In the genomic region with DNA sequence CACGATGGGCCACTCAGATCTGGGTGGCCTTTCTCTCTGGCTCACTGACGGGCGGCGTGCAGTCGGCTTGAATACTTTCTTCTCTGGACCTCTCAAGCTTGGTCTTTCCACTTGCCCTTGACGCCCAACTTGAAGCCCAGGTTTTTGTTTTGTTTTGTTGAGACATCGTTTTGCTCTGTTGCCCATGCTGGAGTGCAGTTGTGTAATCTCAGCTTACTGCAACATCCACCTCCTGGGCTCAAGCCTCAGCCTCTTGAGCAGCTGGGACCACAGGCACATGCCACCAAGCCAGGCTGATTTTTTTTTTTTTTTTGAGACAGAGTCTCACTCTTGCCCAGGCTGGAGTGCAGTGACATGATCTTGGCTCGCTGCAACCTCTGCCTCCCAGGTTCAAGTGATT, we compare ENCODE assay signal across 16 cellular contexts. TPM values are rescaled to one million over a fixed set of nuclear protein-coding genes. Genes with fewer than 3 reads are reported as not detected.
"Had no signal": no experiment of that assay in that cellular context is flagged by ENCODE, and none has a peak within 500 bp of the region (broad histone marks: within the 10 kb centered on the region; RNA-seq: fewer than 3 reads in every experiment).

No MANE protein-coding gene starts in this region.

- ATAC-seq: activated CD4-positive, CD25-positive, alpha-beta regulatory T cell treated with anti-CD3 and anti-CD28 coated beads, Interleukin-2, amount 50 U/mL, for 24 hours; activated naive CD4-positive, alpha-beta T cell treated with anti-CD3 and anti-CD28 coated beads, Interleukin-2, amount 50 U/mL, for 72 hours; body of pancreas; effector memory CD8-positive, alpha-beta T cell; gastrocnemius medialis; left ventricle myocardium superior had no signal

- DNase-seq: activated CD4-positive, alpha-beta T cell treated with anti-CD3 and anti-CD28 coated beads, Interleukin-2, amount 50 U/mL, for 4 hours; activated effector memory CD4-positive, alpha-beta T cell treated with anti-CD3 and anti-CD28 coated beads, Interleukin-2, amount 50 U/mL, for 16 hours; activated T-cell treated with anti-CD3 and anti-CD28 coated beads, Interleukin-2, amount 50 U/mL, for 24 hours; amniotic stem cell; body of pancreas; effector memory CD8-positive, alpha-beta T cell; gastrocnemius medialis; islet precursor cell; left ventricle myocardium superior; mesendoderm; stimulated activated CD4-positive, alpha-beta T cell treated with anti-CD3 and anti-CD28 coated beads, Interleukin-15, amount 100 ng/mL, for 24 hours; stimulated activated CD4-positive, alpha-beta T cell treated with anti-CD3 and anti-CD28 coated beads, Interleukin-4, amount 100 ng/mL, for 24 hours; stomach had no signal

RNA-seq across cellular contexts. Expression of a gene that starts 22.7 kb away (rescaled TPM):
- total RNA-seq: osteoblast had no signal

RNA-seq across cellular contexts. Expression of a gene that starts 29.3 kb away (rescaled TPM):
- total RNA-seq: body of pancreas, gastrocnemius medialis, left ventricle myocardium superior, osteoblast, stomach had no signal

RNA-seq across cellular contexts. Expression of a gene that starts 58.4 kb away (rescaled TPM):
- total RNA-seq: activated naive CD4-positive, alpha-beta T cell treated with anti-CD3 and anti-CD28 coated beads, Interleukin-2, amount 50 U/mL, for 72 hours; gastrocnemius medialis; left ventricle myocardium superior; osteoblast; stomach had no signal
